Comparison of ENCODE assay signal across 14 cellular contexts in the genomic region with DNA sequence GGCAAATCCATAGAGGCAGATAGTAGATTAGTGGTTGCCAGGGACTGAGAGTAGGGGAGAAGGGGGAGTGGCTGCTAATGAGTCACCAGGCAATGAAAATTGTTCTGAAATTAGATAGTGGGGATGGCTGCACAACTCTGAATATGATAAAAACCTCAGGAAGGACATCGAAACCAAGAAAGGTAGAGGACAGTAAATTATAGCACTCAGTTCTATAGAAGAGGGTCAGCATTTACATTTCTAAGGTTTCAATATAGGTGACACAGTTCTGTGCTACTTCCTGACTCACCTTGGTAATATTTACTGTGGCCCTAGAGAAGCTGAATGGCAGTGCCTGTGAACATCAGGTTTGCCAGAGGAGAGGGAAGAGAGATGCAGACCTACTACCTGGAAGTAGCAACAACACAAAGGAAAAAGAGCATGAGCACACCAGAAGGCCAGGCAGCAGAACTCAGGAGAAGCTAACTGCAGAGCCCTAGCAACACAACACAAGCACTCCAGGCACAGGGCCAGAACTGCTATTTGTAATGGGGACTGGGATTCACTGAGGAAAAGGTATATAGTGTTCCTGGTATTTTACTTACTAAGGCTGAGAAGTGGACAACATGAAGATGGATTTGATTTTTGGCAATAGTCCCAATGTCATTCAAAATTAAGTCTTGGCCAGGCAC.
DNase-seq lines count a peak whose midpoint lies in the region; ATAC-seq and TF ChIP-seq lines count a peak whose summit lies in the region.
"Had no signal": no experiment of that assay in that cellular context is flagged by ENCODE, and none has a peak within 500 bp of the region (broad histone marks: within the 10 kb centered on the region; RNA-seq: fewer than 3 reads in every experiment).

No MANE protein-coding gene starts in this region.

- TF ChIP-seq CTCF in fibroblast of pulmonary artery (IDR thresholded peaks at IDR 0.05; ENCODE audit: low read length, missing control alignments) (no peak), smooth muscle cell (IDR thresholded peaks at IDR 0.05; ENCODE audit: borderline replicate concordance, insufficient read depth, poor library complexity, severe bottlenecking) (no peak), testis (IDR thresholded peaks at IDR 0.05) (no peak)

- no peak overlapping the region for H2AFZ ChIP-seq in smooth muscle cell (ENCODE audit: low read depth)

- H3K27ac ChIP-seq in smooth muscle cell (ENCODE audit: low read depth) (no peak overlapping the region), testis (no peak overlapping the region)
- H3K27ac ChIP-seq: 22Rv1, gastroesophageal sphincter, thoracic aorta had no signal

- H3K9ac ChIP-seq in smooth muscle cell (ENCODE audit: low read depth): no peak overlapping the region

- H3K9me3 ChIP-seq in smooth muscle cell (replicated peaks; ENCODE audit: low read depth): no peaks in the 10 kb centered on the region
- no peaks in the 10 kb centered on the region for H3K9me3 ChIP-seq in testis
- H3K9me3 ChIP-seq: gastroesophageal sphincter, thoracic aorta had no signal

- H3K79me2 ChIP-seq in smooth muscle cell (ENCODE audit: low read depth): no peaks in the 10 kb centered on the region

- no peak for TF ChIP-seq POLR2A in testis (IDR thresholded peaks at IDR 0.05)

- H3K4me3 ChIP-seq in fibroblast of pulmonary artery (replicated peaks; ENCODE audit: low read depth, low read length): no peak overlapping the region
- no peak overlapping the region for H3K4me3 ChIP-seq in smooth muscle cell
- H3K4me3 ChIP-seq in testis: no peak overlapping the region
- H3K4me3 ChIP-seq: gastroesophageal sphincter, thoracic aorta had no signal

- no peaks in the 10 kb centered on the region for H3K27me3 ChIP-seq in smooth muscle cell (ENCODE audit: low read depth)
- no peaks in the 10 kb centered on the region for H3K27me3 ChIP-seq in testis
- H3K27me3 ChIP-seq: gastroesophageal sphincter had no signal

- H4K20me1 ChIP-seq in smooth muscle cell (ENCODE audit: low read depth): peaks cover 16% of the 10 kb centered on the region

- 85% methylated on average over 1 of the region's 1 CpG for WGBS in smooth muscle cell (ENCODE audit: low lambda C conversion rate)
- 62 to 71% methylated on average over 1 of the region's 1 CpG for WGBS in testis, 2 donors

- intact Hi-C loops in testis (cut with DNase I; ENCODE audit: low total_unique reads): no loop called here

- ATAC-seq in HG03469 (IDR thresholded peaks at IDR 0.05; ENCODE audit: unreplicated experiment) (no peak), HG02610 (IDR thresholded peaks at IDR 0.05; ENCODE audit: unreplicated experiment) (no peak)
- ATAC-seq: gastroesophageal sphincter had no signal

- H3F3A ChIP-seq in smooth muscle cell (ENCODE audit: low read depth): no peaks in the 10 kb centered on the region

- peak overlapping the region; percentile 21 for H3K4me2 ChIP-seq in smooth muscle cell

- H3K4me1 ChIP-seq in smooth muscle cell (ENCODE audit: low read depth) (no peaks in the 10 kb centered on the region), testis (peaks cover 3% of the 10 kb centered on the region)

- DNase-seq in DMS 273 (lab: John Stamatoyannopoulos, UW; ENCODE audit: unreplicated experiment): peak; percentile 53
- DNase-seq in DMS 273 treated with DMSO at 0.1 percent for 48 hours (lab: John Stamatoyannopoulos, UW): no peak
- peak; percentile 24 for DNase-seq in RKO (ENCODE audit: low spot score)
- peak; percentile 53 for DNase-seq in fibroblast of pulmonary artery (ENCODE audit: low read depth)
- DNase-seq in smooth muscle cell (lab: John Stamatoyannopoulos, UW; ENCODE audit: unreplicated experiment): no peak
- no peak for DNase-seq in testis
- DNase-seq: activated CD4-positive, alpha-beta T cell treated with anti-CD3 and anti-CD28 coated beads for 48 hours; SHP77 treated with DMSO at 0.1 percent for 48 hours; stimulated activated CD4-positive, alpha-beta T cell treated with anti-CD3 and anti-CD28 coated beads, Interleukin-4, amount 100 ng/mL, for 1 hour had no signal

- H3K36me3 ChIP-seq in smooth muscle cell (ENCODE audit: low read depth) (no peaks in the 10 kb centered on the region), testis (ENCODE audit: low read depth, missing control alignments) (no peaks in the 10 kb centered on the region)
- H3K36me3 ChIP-seq: gastroesophageal sphincter, thoracic aorta had no signal

Comparison
In these comparisons a context has a peak if more than half of its experiments do, and no peak if none do; other contexts are left out.
1. DNase-seq: peak in DMS 273 (single experiment), RKO (single experiment) and fibroblast of pulmonary artery (single experiment); none in DMS 273 treated with DMSO at 0.1 percent for 48 hours (single experiment), smooth muscle cell (single experiment) and testis (single experiment).